ENCODE assay signal across 8 cellular contexts in genomic region chr2:161161074-161161577, GRCh38. TPM values are rescaled to one million over a fixed set of nuclear protein-coding genes. Genes with fewer than 3 reads are reported as not detected.
DNase-seq lines count a peak whose midpoint lies in the region; ATAC-seq and TF ChIP-seq lines count a peak whose summit lies in the region.

No MANE protein-coding gene starts in this region.

- no peak for TF ChIP-seq CTCF in HFFc6 (IDR thresholded peaks at IDR 0.05)
- TF ChIP-seq CTCF in fibroblast of villous mesenchyme (IDR thresholded peaks at IDR 0.05; ENCODE audit: insufficient read depth, low read depth, low read length) = no peak

- H3K27me3 Mint-ChIP-seq in HFFc6 (ENCODE audit: insufficient read depth) (peaks cover 8% of the 10 kb centered on the region), T-helper 17 cell (no peaks in the 10 kb centered on the region)

- H3K4me3 ChIP-seq in fibroblast of villous mesenchyme (ENCODE audit: low read depth, low read length) = peak overlapping the region; percentile 99
- peak overlapping the region; percentile 70 to 94 (median 74) for H3K4me3 ChIP-seq in skin epidermis

- H3K9me3 ChIP-seq in ES-I3 (ENCODE audit: control insufficient read depth, insufficient read depth, low read length) (no peaks in the 10 kb centered on the region), T-helper 17 cell (ENCODE audit: control insufficient read depth, low read length, poor library complexity, severe bottlenecking) (no peaks in the 10 kb centered on the region)

- H3K9ac ChIP-seq in ES-I3 (ENCODE audit: low read depth, low read length) = peak overlapping the region; percentile 68

- H3K27ac Mint-ChIP-seq in HFFc6 = peak overlapping the region; percentile 100
- peak overlapping the region; percentile 100 for H3K27ac Mint-ChIP-seq in T-helper 17 cell

- H3K36me3 Mint-ChIP-seq in HFFc6 (ENCODE audit: low read depth) (peaks cover 29% of the 10 kb centered on the region), T-helper 17 cell (ENCODE audit: low read depth) (peaks cover 14% of the 10 kb centered on the region)

- H3K36me3 ChIP-seq in ES-I3 (ENCODE audit: insufficient read depth, low read length) = no peaks in the 10 kb centered on the region; the same call in 1 of the 2 replicates

- peaks cover 53% of the 10 kb centered on the region for H3K4me1 Mint-ChIP-seq in HFFc6 (ENCODE audit: low read depth)
- peaks cover 49% of the 10 kb centered on the region for H3K4me1 Mint-ChIP-seq in T-helper 17 cell

- H3K27ac ChIP-seq in skin epidermis = peak overlapping the region; percentile 90 to 99 (median 98)

- no peaks in the 10 kb centered on the region; the same call in 1 of the 2 replicates for H3K4me1 ChIP-seq in ES-I3 (ENCODE audit: insufficient read depth, low read length)

- no peak for DNase-seq in HFFc6
- DNase-seq in T-helper 17 cell = peak in 1 of 3 donors; percentile 21
- peak; percentile 20 for DNase-seq in fibroblast of villous mesenchyme (ENCODE audit: low read depth)
- DNase-seq in posterior vena cava (ENCODE audit: low spot score) = no peak
- no peak for DNase-seq in middle frontal gyrus (ENCODE audit: extremely low spot score, low spot score)

- peak overlapping the region; percentile 99 for H3K4me3 Mint-ChIP-seq in HFFc6
- H3K4me3 Mint-ChIP-seq in T-helper 17 cell = peak overlapping the region; percentile 100

- H3K9me3 Mint-ChIP-seq in HFFc6 = no peaks in the 10 kb centered on the region

- ATAC-seq in T-helper 17 cell (peak; percentile 38), HG03039 (IDR thresholded peaks at IDR 0.05; ENCODE audit: unreplicated experiment) (no peak)

- intact Hi-C loops in posterior vena cava (cut with DNase I) = no loop called here

RNA-seq across cellular contexts. Expression of gene TANK, which starts 0.9 kb away (rescaled TPM):
- 10 to 100 TPM; 28.9 to 38.9 (median 36.5) TPM for total RNA-seq in HFFc6 (2021; fragmentation: NEBNext Ultra II Directional; extraction: Animal tissue kit (Norgen Biotek cat#: 25700))
- 100 to 1,000 TPM; 129 to 134 TPM for total RNA-seq in T-helper 17 cell
- total RNA-seq in fibroblast of villous mesenchyme = 87.3 and 100 TPM in 2 replicates
- total RNA-seq in posterior vena cava = 10 to 100 TPM; 37.7 to 55.3 TPM
